Comparison of ENCODE assay signal across 1 cellular context in the genomic region with DNA sequence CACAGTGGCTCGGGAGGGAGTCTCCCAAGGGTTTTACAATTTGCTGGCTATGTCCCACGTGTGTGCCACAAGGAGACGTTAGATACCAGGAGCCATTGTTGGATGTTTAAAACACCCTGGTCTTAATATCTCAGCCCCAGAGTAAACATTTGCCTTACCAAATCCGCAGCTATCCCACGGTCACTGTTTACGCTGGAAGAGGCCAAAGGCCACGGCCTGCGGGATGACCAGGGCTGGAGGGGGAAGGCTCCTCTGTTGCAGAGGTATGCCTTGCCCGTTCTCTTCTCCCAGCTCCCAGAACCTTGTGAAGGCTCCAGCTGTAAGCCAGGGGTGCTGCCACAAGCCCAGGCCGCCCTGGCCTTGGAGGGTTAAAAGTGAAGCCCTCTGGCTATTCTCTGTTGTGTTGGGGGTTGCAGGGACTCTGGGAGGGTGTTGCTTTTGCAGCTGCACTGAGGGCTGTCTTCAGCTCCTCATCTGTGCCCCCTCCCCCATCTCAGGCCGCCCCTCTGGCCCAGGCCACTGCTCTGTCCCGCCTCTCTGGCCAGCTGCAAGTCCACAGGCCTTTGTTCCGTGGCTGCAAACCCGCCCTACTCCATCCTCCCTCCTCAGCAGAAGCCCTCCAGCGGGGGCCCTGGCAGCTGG.
TF ChIP-seq lines count a peak whose summit lies in the region.

No MANE protein-coding gene starts in this region.

TF ChIP-seq in HepG2, 621 proteins besides CTCF, POLR2A, EP300 and RAD21 (continued from another document and continues in another):
- TF ChIP-seq, protein P1, sequence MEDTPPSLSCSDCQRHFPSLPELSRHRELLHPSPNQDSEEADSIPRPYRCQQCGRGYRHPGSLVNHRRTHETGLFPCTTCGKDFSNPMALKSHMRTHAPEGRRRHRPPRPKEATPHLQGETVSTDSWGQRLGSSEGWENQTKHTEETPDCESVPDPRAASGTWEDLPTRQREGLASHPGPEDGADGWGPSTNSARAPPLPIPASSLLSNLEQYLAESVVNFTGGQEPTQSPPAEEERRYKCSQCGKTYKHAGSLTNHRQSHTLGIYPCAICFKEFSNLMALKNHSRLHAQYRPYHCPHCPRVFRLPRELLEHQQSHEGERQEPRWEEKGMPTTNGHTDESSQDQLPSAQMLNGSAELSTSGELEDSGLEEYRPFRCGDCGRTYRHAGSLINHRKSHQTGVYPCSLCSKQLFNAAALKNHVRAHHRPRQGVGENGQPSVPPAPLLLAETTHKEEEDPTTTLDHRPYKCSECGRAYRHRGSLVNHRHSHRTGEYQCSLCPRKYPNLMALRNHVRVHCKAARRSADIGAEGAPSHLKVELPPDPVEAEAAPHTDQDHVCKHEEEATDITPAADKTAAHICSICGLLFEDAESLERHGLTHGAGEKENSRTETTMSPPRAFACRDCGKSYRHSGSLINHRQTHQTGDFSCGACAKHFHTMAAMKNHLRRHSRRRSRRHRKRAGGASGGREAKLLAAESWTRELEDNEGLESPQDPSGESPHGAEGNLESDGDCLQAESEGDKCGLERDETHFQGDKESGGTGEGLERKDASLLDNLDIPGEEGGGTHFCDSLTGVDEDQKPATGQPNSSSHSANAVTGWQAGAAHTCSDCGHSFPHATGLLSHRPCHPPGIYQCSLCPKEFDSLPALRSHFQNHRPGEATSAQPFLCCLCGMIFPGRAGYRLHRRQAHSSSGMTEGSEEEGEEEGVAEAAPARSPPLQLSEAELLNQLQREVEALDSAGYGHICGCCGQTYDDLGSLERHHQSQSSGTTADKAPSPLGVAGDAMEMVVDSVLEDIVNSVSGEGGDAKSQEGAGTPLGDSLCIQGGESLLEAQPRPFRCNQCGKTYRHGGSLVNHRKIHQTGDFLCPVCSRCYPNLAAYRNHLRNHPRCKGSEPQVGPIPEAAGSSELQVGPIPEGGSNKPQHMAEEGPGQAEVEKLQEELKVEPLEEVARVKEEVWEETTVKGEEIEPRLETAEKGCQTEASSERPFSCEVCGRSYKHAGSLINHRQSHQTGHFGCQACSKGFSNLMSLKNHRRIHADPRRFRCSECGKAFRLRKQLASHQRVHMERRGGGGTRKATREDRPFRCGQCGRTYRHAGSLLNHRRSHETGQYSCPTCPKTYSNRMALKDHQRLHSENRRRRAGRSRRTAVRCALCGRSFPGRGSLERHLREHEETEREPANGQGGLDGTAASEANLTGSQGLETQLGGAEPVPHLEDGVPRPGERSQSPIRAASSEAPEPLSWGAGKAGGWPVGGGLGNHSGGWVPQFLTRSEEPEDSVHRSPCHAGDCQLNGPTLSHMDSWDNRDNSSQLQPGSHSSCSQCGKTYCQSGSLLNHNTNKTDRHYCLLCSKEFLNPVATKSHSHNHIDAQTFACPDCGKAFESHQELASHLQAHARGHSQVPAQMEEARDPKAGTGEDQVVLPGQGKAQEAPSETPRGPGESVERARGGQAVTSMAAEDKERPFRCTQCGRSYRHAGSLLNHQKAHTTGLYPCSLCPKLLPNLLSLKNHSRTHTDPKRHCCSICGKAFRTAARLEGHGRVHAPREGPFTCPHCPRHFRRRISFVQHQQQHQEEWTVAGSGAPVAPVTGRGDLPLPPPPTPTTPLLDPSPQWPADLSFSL (CRISPR knock-in tag; IDR thresholded peaks at IDR 0.05), result no peak
- TF ChIP-seq IKZF4 (CRISPR knock-in tag; IDR thresholded peaks at IDR 0.05; ENCODE audit: borderline replicate concordance, low read depth, not compliant biosample characterization), result no peak
- TF ChIP-seq, protein P2, sequence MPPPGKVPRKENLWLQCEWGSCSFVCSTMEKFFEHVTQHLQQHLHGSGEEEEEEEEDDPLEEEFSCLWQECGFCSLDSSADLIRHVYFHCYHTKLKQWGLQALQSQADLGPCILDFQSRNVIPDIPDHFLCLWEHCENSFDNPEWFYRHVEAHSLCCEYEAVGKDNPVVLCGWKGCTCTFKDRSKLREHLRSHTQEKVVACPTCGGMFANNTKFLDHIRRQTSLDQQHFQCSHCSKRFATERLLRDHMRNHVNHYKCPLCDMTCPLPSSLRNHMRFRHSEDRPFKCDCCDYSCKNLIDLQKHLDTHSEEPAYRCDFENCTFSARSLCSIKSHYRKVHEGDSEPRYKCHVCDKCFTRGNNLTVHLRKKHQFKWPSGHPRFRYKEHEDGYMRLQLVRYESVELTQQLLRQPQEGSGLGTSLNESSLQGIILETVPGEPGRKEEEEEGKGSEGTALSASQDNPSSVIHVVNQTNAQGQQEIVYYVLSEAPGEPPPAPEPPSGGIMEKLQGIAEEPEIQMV (CRISPR knock-in tag; IDR thresholded peaks at IDR 0.05; ENCODE audit: low read depth), result no peak
- no peak for TF ChIP-seq SNAPC2 (CRISPR knock-in tag; IDR thresholded peaks at IDR 0.05)
- TF ChIP-seq, protein P3, sequence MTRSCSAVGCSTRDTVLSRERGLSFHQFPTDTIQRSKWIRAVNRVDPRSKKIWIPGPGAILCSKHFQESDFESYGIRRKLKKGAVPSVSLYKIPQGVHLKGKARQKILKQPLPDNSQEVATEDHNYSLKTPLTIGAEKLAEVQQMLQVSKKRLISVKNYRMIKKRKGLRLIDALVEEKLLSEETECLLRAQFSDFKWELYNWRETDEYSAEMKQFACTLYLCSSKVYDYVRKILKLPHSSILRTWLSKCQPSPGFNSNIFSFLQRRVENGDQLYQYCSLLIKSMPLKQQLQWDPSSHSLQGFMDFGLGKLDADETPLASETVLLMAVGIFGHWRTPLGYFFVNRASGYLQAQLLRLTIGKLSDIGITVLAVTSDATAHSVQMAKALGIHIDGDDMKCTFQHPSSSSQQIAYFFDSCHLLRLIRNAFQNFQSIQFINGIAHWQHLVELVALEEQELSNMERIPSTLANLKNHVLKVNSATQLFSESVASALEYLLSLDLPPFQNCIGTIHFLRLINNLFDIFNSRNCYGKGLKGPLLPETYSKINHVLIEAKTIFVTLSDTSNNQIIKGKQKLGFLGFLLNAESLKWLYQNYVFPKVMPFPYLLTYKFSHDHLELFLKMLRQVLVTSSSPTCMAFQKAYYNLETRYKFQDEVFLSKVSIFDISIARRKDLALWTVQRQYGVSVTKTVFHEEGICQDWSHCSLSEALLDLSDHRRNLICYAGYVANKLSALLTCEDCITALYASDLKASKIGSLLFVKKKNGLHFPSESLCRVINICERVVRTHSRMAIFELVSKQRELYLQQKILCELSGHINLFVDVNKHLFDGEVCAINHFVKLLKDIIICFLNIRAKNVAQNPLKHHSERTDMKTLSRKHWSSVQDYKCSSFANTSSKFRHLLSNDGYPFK (CRISPR knock-in tag; IDR thresholded peaks at IDR 0.05; ENCODE audit: borderline replicate concordance), result 0 out of 2 replicates have a peak, but pooled peaks have one; percentile 27
- no peak for TF ChIP-seq PRPF4 (IDR thresholded peaks at IDR 0.05; ENCODE audit: low read depth, low read length, poor library complexity, severe bottlenecking)
- TF ChIP-seq, protein P4, sequence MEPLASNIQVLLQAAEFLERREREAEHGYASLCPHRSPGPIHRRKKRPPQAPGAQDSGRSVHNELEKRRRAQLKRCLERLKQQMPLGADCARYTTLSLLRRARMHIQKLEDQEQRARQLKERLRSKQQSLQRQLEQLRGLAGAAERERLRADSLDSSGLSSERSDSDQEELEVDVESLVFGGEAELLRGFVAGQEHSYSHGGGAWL (CRISPR knock-in tag; IDR thresholded peaks at IDR 0.05), result 0 out of 2 replicates have a peak, but pooled peaks have one; percentile 47
- no peak for TF ChIP-seq NFATC3 (CRISPR knock-in tag; IDR thresholded peaks at IDR 0.05)
- TF ChIP-seq, protein P5, sequence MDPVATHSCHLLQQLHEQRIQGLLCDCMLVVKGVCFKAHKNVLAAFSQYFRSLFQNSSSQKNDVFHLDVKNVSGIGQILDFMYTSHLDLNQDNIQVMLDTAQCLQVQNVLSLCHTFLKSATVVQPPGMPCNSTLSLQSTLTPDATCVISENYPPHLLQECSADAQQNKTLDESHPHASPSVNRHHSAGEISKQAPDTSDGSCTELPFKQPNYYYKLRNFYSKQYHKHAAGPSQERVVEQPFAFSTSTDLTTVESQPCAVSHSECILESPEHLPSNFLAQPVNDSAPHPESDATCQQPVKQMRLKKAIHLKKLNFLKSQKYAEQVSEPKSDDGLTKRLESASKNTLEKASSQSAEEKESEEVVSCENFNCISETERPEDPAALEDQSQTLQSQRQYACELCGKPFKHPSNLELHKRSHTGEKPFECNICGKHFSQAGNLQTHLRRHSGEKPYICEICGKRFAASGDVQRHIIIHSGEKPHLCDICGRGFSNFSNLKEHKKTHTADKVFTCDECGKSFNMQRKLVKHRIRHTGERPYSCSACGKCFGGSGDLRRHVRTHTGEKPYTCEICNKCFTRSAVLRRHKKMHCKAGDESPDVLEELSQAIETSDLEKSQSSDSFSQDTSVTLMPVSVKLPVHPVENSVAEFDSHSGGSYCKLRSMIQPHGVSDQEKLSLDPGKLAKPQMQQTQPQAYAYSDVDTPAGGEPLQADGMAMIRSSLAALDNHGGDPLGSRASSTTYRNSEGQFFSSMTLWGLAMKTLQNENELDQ (CRISPR knock-in tag; IDR thresholded peaks at IDR 0.05; ENCODE audit: borderline replicate concordance), result no peak
- peak; percentile 93 for TF ChIP-seq NR2F6 (IDR thresholded peaks at IDR 0.05)
- peak; percentile 96 for TF ChIP-seq NR2F6 (CRISPR knock-in tag; IDR thresholded peaks at IDR 0.05)
- TF ChIP-seq ASH2L (IDR thresholded peaks at IDR 0.05; ENCODE audit: insufficient read length, low read depth, low read length), result no peak
- TF ChIP-seq, protein P6, sequence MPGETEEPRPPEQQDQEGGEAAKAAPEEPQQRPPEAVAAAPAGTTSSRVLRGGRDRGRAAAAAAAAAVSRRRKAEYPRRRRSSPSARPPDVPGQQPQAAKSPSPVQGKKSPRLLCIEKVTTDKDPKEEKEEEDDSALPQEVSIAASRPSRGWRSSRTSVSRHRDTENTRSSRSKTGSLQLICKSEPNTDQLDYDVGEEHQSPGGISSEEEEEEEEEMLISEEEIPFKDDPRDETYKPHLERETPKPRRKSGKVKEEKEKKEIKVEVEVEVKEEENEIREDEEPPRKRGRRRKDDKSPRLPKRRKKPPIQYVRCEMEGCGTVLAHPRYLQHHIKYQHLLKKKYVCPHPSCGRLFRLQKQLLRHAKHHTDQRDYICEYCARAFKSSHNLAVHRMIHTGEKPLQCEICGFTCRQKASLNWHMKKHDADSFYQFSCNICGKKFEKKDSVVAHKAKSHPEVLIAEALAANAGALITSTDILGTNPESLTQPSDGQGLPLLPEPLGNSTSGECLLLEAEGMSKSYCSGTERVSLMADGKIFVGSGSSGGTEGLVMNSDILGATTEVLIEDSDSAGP (CRISPR knock-in tag; IDR thresholded peaks at IDR 0.05; ENCODE audit: borderline replicate concordance), result peak; percentile 27; the same call in 1 of the 2 replicates
- TF ChIP-seq, protein P7, sequence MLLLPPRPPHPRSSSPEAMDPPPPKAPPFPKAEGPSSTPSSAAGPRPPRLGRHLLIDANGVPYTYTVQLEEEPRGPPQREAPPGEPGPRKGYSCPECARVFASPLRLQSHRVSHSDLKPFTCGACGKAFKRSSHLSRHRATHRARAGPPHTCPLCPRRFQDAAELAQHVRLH (CRISPR knock-in tag; IDR thresholded peaks at IDR 0.05; ENCODE audit: borderline replicate concordance, low read depth), result no peak; the same call in 1 of the 2 replicates
- TF ChIP-seq ZNF674 (CRISPR knock-in tag; IDR thresholded peaks at IDR 0.05; ENCODE audit: low read depth), result no peak
- TF ChIP-seq RBFOX2 (IDR thresholded peaks at IDR 0.05; ENCODE audit: low read depth, low read length), result no peak
- TF ChIP-seq, protein P8, sequence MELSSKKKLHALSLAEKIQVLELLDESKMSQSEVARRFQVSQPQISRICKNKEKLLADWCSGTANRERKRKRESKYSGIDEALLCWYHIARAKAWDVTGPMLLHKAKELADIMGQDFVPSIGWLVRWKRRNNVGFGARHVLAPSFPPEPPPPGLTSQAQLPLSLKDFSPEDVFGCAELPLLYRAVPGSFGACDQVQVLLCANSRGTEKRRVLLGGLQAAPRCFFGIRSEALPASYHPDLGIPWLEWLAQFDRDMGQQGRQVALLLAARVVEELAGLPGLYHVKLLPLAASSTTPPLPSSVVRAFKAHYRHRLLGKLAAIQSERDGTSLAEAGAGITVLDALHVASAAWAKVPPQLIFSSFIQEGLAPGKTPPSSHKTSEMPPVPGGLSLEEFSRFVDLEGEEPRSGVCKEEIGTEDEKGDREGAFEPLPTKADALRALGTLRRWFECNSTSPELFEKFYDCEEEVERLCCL (CRISPR knock-in tag; IDR thresholded peaks at IDR 0.05; ENCODE audit: borderline replicate concordance), result no peak
- peak; percentile 73; the same call in 1 of the 2 replicates for TF ChIP-seq MTA1 (CRISPR knock-in tag; IDR thresholded peaks at IDR 0.05; ENCODE audit: borderline replicate concordance)
- TF ChIP-seq, protein P9, sequence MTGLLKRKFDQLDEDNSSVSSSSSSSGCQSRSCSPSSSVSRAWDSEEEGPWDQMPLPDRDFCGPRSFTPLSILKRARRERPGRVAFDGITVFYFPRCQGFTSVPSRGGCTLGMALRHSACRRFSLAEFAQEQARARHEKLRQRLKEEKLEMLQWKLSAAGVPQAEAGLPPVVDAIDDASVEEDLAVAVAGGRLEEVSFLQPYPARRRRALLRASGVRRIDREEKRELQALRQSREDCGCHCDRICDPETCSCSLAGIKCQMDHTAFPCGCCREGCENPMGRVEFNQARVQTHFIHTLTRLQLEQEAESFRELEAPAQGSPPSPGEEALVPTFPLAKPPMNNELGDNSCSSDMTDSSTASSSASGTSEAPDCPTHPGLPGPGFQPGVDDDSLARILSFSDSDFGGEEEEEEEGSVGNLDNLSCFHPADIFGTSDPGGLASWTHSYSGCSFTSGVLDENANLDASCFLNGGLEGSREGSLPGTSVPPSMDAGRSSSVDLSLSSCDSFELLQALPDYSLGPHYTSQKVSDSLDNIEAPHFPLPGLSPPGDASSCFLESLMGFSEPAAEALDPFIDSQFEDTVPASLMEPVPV (CRISPR knock-in tag; IDR thresholded peaks at IDR 0.05), result no peak
- no peak for TF ChIP-seq ZNF33B (CRISPR knock-in tag; IDR thresholded peaks at IDR 0.05)
- no peak for TF ChIP-seq GABPB1 (CRISPR knock-in tag; IDR thresholded peaks at IDR 0.05)
- TF ChIP-seq MBNL3 (CRISPR knock-in tag; conservative IDR thresholded peaks at IDR 0.05), result no peak
- TF ChIP-seq ELF4 (CRISPR knock-in tag; IDR thresholded peaks at IDR 0.05; ENCODE audit: borderline replicate concordance), result no peak
- TF ChIP-seq SSRP1 (CRISPR knock-in tag; IDR thresholded peaks at IDR 0.05), result no peak
- TF ChIP-seq MYC (CRISPR knock-in tag; IDR thresholded peaks at IDR 0.05; ENCODE audit: borderline replicate concordance), result peak; percentile 63; the same call in 1 of the 2 replicates
- TF ChIP-seq RARG (CRISPR knock-in tag; IDR thresholded peaks at IDR 0.05; ENCODE audit: low read depth), result no peak
- no peak for TF ChIP-seq PCBP2 (optimal IDR thresholded peaks at IDR 0.05; ENCODE audit: low read depth, low read length, poor library complexity, severe bottlenecking)
- TF ChIP-seq, protein P10, sequence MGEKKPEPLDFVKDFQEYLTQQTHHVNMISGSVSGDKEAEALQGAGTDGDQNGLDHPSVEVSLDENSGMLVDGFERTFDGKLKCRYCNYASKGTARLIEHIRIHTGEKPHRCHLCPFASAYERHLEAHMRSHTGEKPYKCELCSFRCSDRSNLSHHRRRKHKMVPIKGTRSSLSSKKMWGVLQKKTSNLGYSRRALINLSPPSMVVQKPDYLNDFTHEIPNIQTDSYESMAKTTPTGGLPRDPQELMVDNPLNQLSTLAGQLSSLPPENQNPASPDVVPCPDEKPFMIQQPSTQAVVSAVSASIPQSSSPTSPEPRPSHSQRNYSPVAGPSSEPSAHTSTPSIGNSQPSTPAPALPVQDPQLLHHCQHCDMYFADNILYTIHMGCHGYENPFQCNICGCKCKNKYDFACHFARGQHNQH (CRISPR knock-in tag; IDR thresholded peaks at IDR 0.05), result no peak
- TF ChIP-seq ZFP90 (CRISPR knock-in tag; IDR thresholded peaks at IDR 0.05; ENCODE audit: borderline replicate concordance), result 0 out of 2 replicates have a peak, but pooled peaks have one; percentile 40
- no peak for TF ChIP-seq ZFP62 (CRISPR knock-in tag; IDR thresholded peaks at IDR 0.05)
